Comparison of ENCODE assay signal across 21 cellular contexts in the genomic region with DNA sequence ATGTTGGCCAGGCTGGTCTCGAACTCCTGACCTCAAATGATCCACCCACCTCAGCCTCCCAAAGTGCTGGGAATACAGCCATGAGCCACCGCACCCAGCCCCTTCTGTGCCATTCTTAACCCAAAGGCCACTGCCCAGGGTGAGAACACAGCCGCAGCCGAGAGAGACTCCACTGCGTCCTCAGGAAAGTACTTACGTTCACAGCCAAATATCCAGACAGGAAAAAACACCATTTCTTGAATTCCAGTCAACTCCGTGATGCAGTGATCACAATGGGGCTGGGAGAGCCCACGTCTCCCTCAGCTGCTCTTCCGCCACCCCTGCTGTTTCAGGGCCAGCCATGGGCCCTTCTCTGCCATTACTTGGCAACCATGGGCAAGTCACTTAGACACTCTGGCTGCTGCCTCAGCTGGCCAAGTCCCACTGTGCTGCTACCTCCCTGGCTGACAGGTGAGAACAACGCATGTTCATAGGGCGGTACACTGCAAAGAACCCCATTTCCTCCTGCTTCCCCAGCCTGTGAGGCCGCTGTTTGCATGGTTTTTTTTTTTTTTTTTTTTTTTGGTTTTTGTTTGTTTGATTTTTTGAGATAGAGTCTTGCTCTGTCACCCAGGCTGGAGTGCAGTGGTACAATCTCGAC. TPM values are rescaled to one million over a fixed set of nuclear protein-coding genes. Genes with fewer than 3 reads are reported as not detected.
A peak's percentile ranks its signal among the peaks of the same experiment; 100 is the strongest.
DNase-seq lines count a peak whose midpoint lies in the region; ATAC-seq and TF ChIP-seq lines count a peak whose summit lies in the region.
"Had no signal": no experiment of that assay in that cellular context is flagged by ENCODE, and none has a peak within 500 bp of the region (broad histone marks: within the 10 kb centered on the region; RNA-seq: fewer than 3 reads in every experiment).

No MANE protein-coding gene starts in this region.

- H3K36me3 Mint-ChIP-seq in dendritic cell treated with granulocyte-macrophage colony-stimulating factor and Interleukin-4, amounts not matched to agents 40 ng/mL and 50 ng/mL, for 4 days (ENCODE audit: low read depth) = peaks cover 38% of the 10 kb centered on the region

- DNase-seq in activated gamma-delta T cell treated with Interleukin-2 at 50 U/mL for 16 hours (peak; percentile 50), activated gamma-delta T cell (lab: John Stamatoyannopoulos, UW) (no peak), H7 (peak; percentile 10), psoas muscle (no peak), posterior vena cava (ENCODE audit: low spot score) (no peak), mesenchymal stem cell (no peak)
- DNase-seq: ACHN; activated CD8-positive, alpha-beta memory T cell treated with anti-CD3 and anti-CD28 coated beads for 24 hours; DND-41; endodermal cell; IMR-90; NCI-H1930; NCI-H524; PC-3; stimulated activated CD4-positive, alpha-beta T cell treated with anti-CD3 and anti-CD28 coated beads, Interleukin-12 subunit alpha, Interleukin-12 subunit beta, amount 100 ng/mL, for 4 hours had no signal

- no peak overlapping the region for H2BK15ac ChIP-seq in mesenchymal stem cell (ENCODE audit: low read depth, poor library complexity, severe bottlenecking)

- peaks cover 10% of the 10 kb centered on the region for H3K27me3 Mint-ChIP-seq in dendritic cell treated with granulocyte-macrophage colony-stimulating factor and Interleukin-4, amounts not matched to agents 40 ng/mL and 50 ng/mL, for 4 days

- no peak for TF ChIP-seq CTCF in psoas muscle (IDR thresholded peaks at IDR 0.05)

- H3K4me1 ChIP-seq in psoas muscle (peaks cover 43% of the 10 kb centered on the region), mesenchymal stem cell (ENCODE audit: control insufficient read depth, insufficient read depth, low read depth, low read length) (peaks cover 15% of the 10 kb centered on the region)

- no peak overlapping the region for H4K8ac ChIP-seq in mesenchymal stem cell (ENCODE audit: low read length)

- 72 to 79% (median 74%) methylated on average over 12 to 13 of the region's 13 CpGs for WGBS in psoas muscle, 3 donors
- 89% methylated on average over 11 of the region's 13 CpGs for WGBS in mesenchymal stem cell

- peaks cover 11% of the 10 kb centered on the region for H3K36me3 ChIP-seq in H7 (replicated peaks; ENCODE audit: control insufficient read depth, insufficient read depth, low read length)
- H3K36me3 ChIP-seq in psoas muscle (ENCODE audit: insufficient read depth in 1 of 2, low read depth in 1 of 2) = peaks cover 0 to 7% of the 10 kb centered on the region in 2 donors
- H3K36me3 ChIP-seq in mesenchymal stem cell (ENCODE audit: control insufficient read depth in 1 of 2, insufficient read depth in 2 of 2, low read depth in 1 of 2, low read length in 2 of 2) = peaks cover 18 to 32% of the 10 kb centered on the region in 2 experiments

- H3K9me3 Mint-ChIP-seq in dendritic cell treated with granulocyte-macrophage colony-stimulating factor and Interleukin-4, amounts not matched to agents 40 ng/mL and 50 ng/mL, for 4 days = no peaks in the 10 kb centered on the region

- H3K27ac ChIP-seq in psoas muscle (peak overlapping the region; percentile 27), mesenchymal stem cell (ENCODE audit: low read length, poor library complexity, severe bottlenecking) (no peak overlapping the region)

- H2BK5ac ChIP-seq in mesenchymal stem cell (ENCODE audit: low read depth, low read length, poor library complexity, severe bottlenecking) = no peak overlapping the region

- no peak overlapping the region for H3K4me2 ChIP-seq in mesenchymal stem cell (ENCODE audit: low read length, poor library complexity, severe bottlenecking)

- H2BK120ac ChIP-seq in mesenchymal stem cell (ENCODE audit: low read depth, low read length) = no peak overlapping the region

- H3K79me1 ChIP-seq in mesenchymal stem cell (replicated peaks; ENCODE audit: low read length, poor library complexity, severe bottlenecking) = peaks cover 38% of the 10 kb centered on the region

- peaks cover 43% of the 10 kb centered on the region for H3K4me1 Mint-ChIP-seq in dendritic cell treated with granulocyte-macrophage colony-stimulating factor and Interleukin-4, amounts not matched to agents 40 ng/mL and 50 ng/mL, for 4 days (ENCODE audit: low read depth)

- ATAC-seq in psoas muscle (no peak), HG03378 (IDR thresholded peaks at IDR 0.05; ENCODE audit: unreplicated experiment) (no peak)
- ATAC-seq: PC-3, SK-N-SH treated with all-trans-retinoic acid at 6 μM for 48 hours had no signal

- H4K91ac ChIP-seq in mesenchymal stem cell (ENCODE audit: low read length) = no peak overlapping the region

- H2AK5ac ChIP-seq in mesenchymal stem cell (ENCODE audit: low read length, severe bottlenecking) = no peak overlapping the region

- H3K9me3 ChIP-seq in psoas muscle = peaks cover 4% of the 10 kb centered on the region
- H3K9me3 ChIP-seq in mesenchymal stem cell (ENCODE audit: control insufficient read depth, low read length) = no peaks in the 10 kb centered on the region

- H3K9ac ChIP-seq in mesenchymal stem cell (ENCODE audit: low read length) = no peak overlapping the region

- H3K4me3 Mint-ChIP-seq in dendritic cell treated with granulocyte-macrophage colony-stimulating factor and Interleukin-4, amounts not matched to agents 40 ng/mL and 50 ng/mL, for 4 days = no peak overlapping the region
- H3K4me3 Mint-ChIP-seq: endodermal cell had no signal

- H2BK12ac ChIP-seq in mesenchymal stem cell (ENCODE audit: low read length in 2 of 2) = no peak overlapping the region

- no peak overlapping the region for H2AFZ ChIP-seq in mesenchymal stem cell (ENCODE audit: low read depth, low read length)

- H3K18ac ChIP-seq in mesenchymal stem cell (ENCODE audit: low read depth in 1 of 2, low read length in 2 of 2) = no peak overlapping the region

- no peak overlapping the region for H3K23ac ChIP-seq in mesenchymal stem cell (ENCODE audit: low read length in 2 of 2)

- H3K4me3 ChIP-seq in H7 (ENCODE audit: insufficient read depth, low read depth, low read length) (no peak overlapping the region), psoas muscle (peak overlapping the region; percentile 7), mesenchymal stem cell (ENCODE audit: insufficient read depth in 1 of 2, low read depth in 1 of 2, low read length in 2 of 2) (no peak overlapping the region)

- no peak overlapping the region for H3K14ac ChIP-seq in mesenchymal stem cell (ENCODE audit: low read length in 2 of 2)

- no peak overlapping the region for H3K4ac ChIP-seq in mesenchymal stem cell (ENCODE audit: low read depth in 1 of 2, low read length in 2 of 2)

- H3K27ac Mint-ChIP-seq in dendritic cell treated with granulocyte-macrophage colony-stimulating factor and Interleukin-4, amounts not matched to agents 40 ng/mL and 50 ng/mL, for 4 days = peak overlapping the region; percentile 22
- H3K27ac Mint-ChIP-seq: progenitor cell of endocrine pancreas had no signal

- intact Hi-C loops in dendritic cell treated with granulocyte-macrophage colony-stimulating factor and Interleukin-4, amounts not matched to agents 40 ng/mL and 50 ng/mL, for 4 days (cut with micrococcal nuclease) = no loop called here
- intact Hi-C loops in psoas muscle (cut with DNase I) = no loop called here
- intact Hi-C loops in posterior vena cava (cut with DNase I) = no loop called here

- no peaks in the 10 kb centered on the region; the same call in 1 of the 2 replicates for H3K27me3 ChIP-seq in H7 (ENCODE audit: control insufficient read depth, insufficient read depth, low read length)
- no peaks in the 10 kb centered on the region for H3K27me3 ChIP-seq in psoas muscle (ENCODE audit: insufficient read depth in 3 of 3, low read length in 2 of 3)
- no peaks in the 10 kb centered on the region for H3K27me3 ChIP-seq in mesenchymal stem cell (ENCODE audit: control insufficient read depth in 1 of 2, insufficient read depth in 1 of 2, low read length in 2 of 2)

RNA-seq across cellular contexts. Expression of a gene that starts 4.3 kb away (rescaled TPM):
- 32.1 and 36.0 TPM in 2 replicates for total RNA-seq in H7 (2014; rRNA removed; shearing (Covaris generic))
- total RNA-seq in psoas muscle (10 to 100 TPM; 29.1 to 51.8 (median 34.9) TPM), posterior vena cava (10 to 100 TPM; 19.4 to 21.1 TPM)
- polyA plus RNA-seq in psoas muscle = 10 to 100 TPM; 18.7 to 33.6 (median 22.3) TPM
- 27.5 TPM for polyA plus RNA-seq in mesenchymal stem cell (2013, experiment 1 of 2)
- 28.7 TPM for polyA plus RNA-seq in mesenchymal stem cell (2013, experiment 2 of 2)

RNA-seq across cellular contexts. Expression of a gene that starts 21.9 kb away (rescaled TPM):
- 0.38 and 0.41 TPM in 2 replicates for total RNA-seq in H7 (2014; rRNA removed; shearing (Covaris generic))
- total RNA-seq in psoas muscle = under 1 TPM in 3 of 4 donors, not detected in 1; 0.04 to 0.32 (median 0.07) TPM
- polyA plus RNA-seq in psoas muscle = under 1 TPM in 1 of 3 donors, not detected in 2; 0.05 TPM
- under 1 TPM; 0.09 to 0.10 TPM for total RNA-seq in posterior vena cava
- polyA plus RNA-seq in mesenchymal stem cell (2013, experiment 1 of 2) = 0.01 TPM
- not detected for polyA plus RNA-seq in mesenchymal stem cell (2013, experiment 2 of 2)
- total RNA-seq: bronchial epithelial cell, fibroblast of villous mesenchyme, IMR-90, PC-3 had no signal
- polyA plus RNA-seq: IMR-90 had no signal

RNA-seq across cellular contexts. Expression of a gene that starts 58.1 kb away (rescaled TPM):
- total RNA-seq in H7 (2014; rRNA removed; shearing (Covaris generic)) = 44.9 and 54.1 TPM in 2 replicates
- total RNA-seq in psoas muscle (10 to 100 TPM; 20.8 to 26.6 (median 22.6) TPM), posterior vena cava (10 to 100 TPM; 28.3 to 30.5 TPM)
- polyA plus RNA-seq in psoas muscle = 10 to 100 TPM; 22.2 to 49.0 (median 23.8) TPM
- 42.5 TPM for polyA plus RNA-seq in mesenchymal stem cell (2013, experiment 1 of 2)
- 41.6 TPM for polyA plus RNA-seq in mesenchymal stem cell (2013, experiment 2 of 2)

RNA-seq across cellular contexts. Expression of a gene that starts 59.8 kb away (rescaled TPM):
- 85.4 and 102 TPM in 2 replicates for total RNA-seq in H7 (2014; rRNA removed; shearing (Covaris generic))
- total RNA-seq in psoas muscle (1 to 10 TPM; 2.5 to 5.5 (median 3.9) TPM), posterior vena cava (10 to 100 TPM; 18.8 to 25.3 TPM)
- polyA plus RNA-seq in psoas muscle = 1 to 10 TPM; 4.0 to 5.1 (median 4.2) TPM
- 47.8 TPM for polyA plus RNA-seq in mesenchymal stem cell (2013, experiment 1 of 2)
- polyA plus RNA-seq in mesenchymal stem cell (2013, experiment 2 of 2) = 47.4 TPM

Comparison
In these comparisons a context has a peak if more than half of its experiments do, and no peak if none do; other contexts are left out.
1. DNase-seq: peak in activated gamma-delta T cell treated with Interleukin-2 at 50 U/mL for 16 hours (single experiment) and H7 (single experiment); none in activated gamma-delta T cell (single experiment), psoas muscle (0 of 2), posterior vena cava (single experiment) and mesenchymal stem cell (single experiment).